Comparison of ENCODE assay signal across 29 cellular contexts in genomic region chr15:81341351-81341750, GRCh38. TPM values are rescaled to one million over a fixed set of nuclear protein-coding genes. Genes with fewer than 3 reads are reported as not detected.
DNase-seq lines count a peak whose midpoint lies in the region; ATAC-seq and TF ChIP-seq lines count a peak whose summit lies in the region.
"Had no signal": no experiment of that assay in that cellular context is flagged by ENCODE, and none has a peak within 500 bp of the region (broad histone marks: within the 10 kb centered on the region; RNA-seq: fewer than 3 reads in every experiment).

No MANE protein-coding gene starts in this region.

- intact Hi-C loops in heart right ventricle (cut with DNase I) = no loop called here

- peaks cover 32% of the 10 kb centered on the region for H3K27me3 Mint-ChIP-seq in osteocyte (ENCODE audit: unreplicated experiment)

- H3K27me3 ChIP-seq in right atrium auricular region (no peaks in the 10 kb centered on the region), heart right ventricle (no peaks in the 10 kb centered on the region)
- H3K27me3 ChIP-seq: BLaER1 had no signal

- H3K4me3 Mint-ChIP-seq in osteocyte (ENCODE audit: unreplicated experiment) = no peak overlapping the region
- H3K4me3 Mint-ChIP-seq: CD14-positive monocyte; CD4-positive, alpha-beta memory T cell; CD4-positive, CD25-positive, alpha-beta regulatory T cell; CD8-positive, alpha-beta memory T cell had no signal

- 93 to 95% methylated on average over 4 of the region's 4 CpGs for WGBS in heart right ventricle, 2 donors

- H3K4me1 ChIP-seq in right atrium auricular region (peaks cover 0 to 10% of the 10 kb centered on the region in 2 donors), heart right ventricle (peaks cover 0 to 24% (median 8%) of the 10 kb centered on the region in 9 donors)
- H3K4me1 ChIP-seq: BE2C, BLaER1 had no signal

- H3K9me3 ChIP-seq in right atrium auricular region = no peaks in the 10 kb centered on the region
- no peaks in the 10 kb centered on the region for H3K9me3 ChIP-seq in heart right ventricle
- H3K9me3 ChIP-seq: BE2C, BLaER1 had no signal

- H3K9me3 Mint-ChIP-seq in osteocyte (ENCODE audit: unreplicated experiment) = no peaks in the 10 kb centered on the region
- H3K9me3 Mint-ChIP-seq: CD4-positive, alpha-beta memory T cell; CD4-positive, CD25-positive, alpha-beta regulatory T cell; CD8-positive, alpha-beta memory T cell had no signal

- H3K4me1 Mint-ChIP-seq in osteocyte (ENCODE audit: unreplicated experiment) = peaks cover 23% of the 10 kb centered on the region

- TF ChIP-seq CTCF in right atrium auricular region (IDR thresholded peaks at IDR 0.05) (no peak), heart right ventricle (IDR thresholded peaks at IDR 0.05) (no peak), osteocyte (IDR thresholded peaks at IDR 0.05) (no peak)

- no peaks in the 10 kb centered on the region for H3K36me3 Mint-ChIP-seq in osteocyte (ENCODE audit: unreplicated experiment)
- H3K36me3 Mint-ChIP-seq: CD14-positive monocyte had no signal

- peak; percentile 38 for DNase-seq in right atrium auricular region (ENCODE audit: low spot score)
- no peak for DNase-seq in heart right ventricle
- DNase-seq in ecto neural progenitor cell (ENCODE audit: low spot score) = peak; percentile 1
- DNase-seq in osteocyte (ENCODE audit: extremely low spot score, unreplicated experiment) = peak; percentile 25
- DNase-seq in NOMO-1 (lab: John Stamatoyannopoulos, UW; ENCODE audit: unreplicated experiment in 2 of 2) = no peak
- DNase-seq in inferior parietal cortex (ENCODE audit: extremely low spot score) = no peak
- DNase-seq in activated effector memory CD4-positive, alpha-beta T cell treated with Interleukin-2 at 50 U/mL for 16 hours = no peak
- DNase-seq: 8988T; ACHN; BE2C; C1 segment of cervical spinal cord; CD4-positive, alpha-beta memory T cell; CD4-positive, CD25-positive, alpha-beta regulatory T cell; CD8-positive, alpha-beta memory T cell; COR-L47; DMS 273 treated with DMSO at 0.1 percent for 48 hours; DMS153; DMS53; DMS79; DND-41; EL; GDM1 had no signal

- no peaks in the 10 kb centered on the region for H3K36me3 ChIP-seq in right atrium auricular region
- H3K36me3 ChIP-seq in heart right ventricle = no peaks in the 10 kb centered on the region
- H3K36me3 ChIP-seq: BE2C, BLaER1 had no signal

- H3K4me3 ChIP-seq in right atrium auricular region (no peak overlapping the region), heart right ventricle (no peak overlapping the region)
- H3K4me3 ChIP-seq: BLaER1, GM12878 had no signal

- no peak overlapping the region for H3K27ac ChIP-seq in right atrium auricular region
- no peak overlapping the region for H3K27ac ChIP-seq in heart right ventricle
- H3K27ac ChIP-seq: BLaER1 had no signal

- no peak overlapping the region for H3K27ac Mint-ChIP-seq in osteocyte (ENCODE audit: unreplicated experiment)
- H3K27ac Mint-ChIP-seq: CD14-positive monocyte; CD8-positive, alpha-beta memory T cell had no signal

- ATAC-seq in heart right ventricle = no peak
- ATAC-seq: GM12878 had no signal

RNA-seq across cellular contexts. Expression of gene STARD5, which starts 17.4 kb away (rescaled TPM):
- total RNA-seq in right atrium auricular region (1 to 10 TPM; 2.2 to 3.0 TPM), heart right ventricle (1 to 10 TPM in 6 of 10 donors, under 1 TPM in 4; 0.70 to 3.5 (median 1.2) TPM), osteocyte (1.3 and 1.7 TPM in 2 replicates)
- 1 to 10 TPM; 2.5 to 4.7 TPM for polyA plus RNA-seq in heart right ventricle
- total RNA-seq: G401 had no signal

RNA-seq across cellular contexts. Expression of gene TMC3, which starts 32.7 kb away (rescaled TPM):
- total RNA-seq in right atrium auricular region (not detected), heart right ventricle (not detected), osteocyte (not detected in 2 replicates)
- polyA plus RNA-seq in heart right ventricle = under 1 TPM in 1 of 2 donors, not detected in 1; under 0.01 TPM
- total RNA-seq: A673; CD4-positive, alpha-beta memory T cell; CD4-positive, CD25-positive, alpha-beta regulatory T cell; CD8-positive, alpha-beta memory T cell; Daoy; G401; GM12878 had no signal
- polyA plus RNA-seq: AG04450; CD14-positive monocyte; CD8-positive, alpha-beta memory T cell had no signal

Comparison
In these comparisons a context has a peak if more than half of its experiments do, and no peak if none do; other contexts are left out.
1. DNase-seq: peak in right atrium auricular region (single experiment), ecto neural progenitor cell (single experiment) and osteocyte (single experiment); none in heart right ventricle (0 of 2), NOMO-1 (0 of 2), inferior parietal cortex (single experiment) and activated effector memory CD4-positive, alpha-beta T cell treated with Interleukin-2 at 50 U/mL for 16 hours (single experiment).